In genomic region chr5:123089572-123089970, GRCh38 we compare ENCODE assay signal across 8 cellular contexts. TPM values are rescaled to one million over a fixed set of nuclear protein-coding genes. Genes with fewer than 3 reads are reported as not detected.
DNase-seq lines count a peak whose midpoint lies in the region; ATAC-seq and TF ChIP-seq lines count a peak whose summit lies in the region.

No MANE protein-coding gene starts in this region.

- intact Hi-C loops in PC-3 (cut with micrococcal nuclease) (no loop called here), psoas muscle (cut with DNase I) (loop anchor here in 1 of 2 donors (10.0 kb wide), 1 partner anchor 245 kb away; the partner anchor contains the start of gene SNX24)
- intact Hi-C loops in CD4-positive, alpha-beta T cell (cut with DNase I, micrococcal nuclease), result no loop called here

- no peaks in the 10 kb centered on the region for H3K9me3 ChIP-seq in PC-3 (ENCODE audit: low read length)
- no peaks in the 10 kb centered on the region for H3K9me3 ChIP-seq in psoas muscle
- H3K9me3 ChIP-seq in CD4-positive, alpha-beta T cell (ENCODE audit: control insufficient read depth, low read length), result no peaks in the 10 kb centered on the region

- POLR2A ChIA-PET in PC-3 (lab: Charles Lee; ENCODE audit: unreplicated experiment), result no interaction called here
- POLR2A ChIA-PET in RWPE1 (lab: Yijun Ruan, JAX; ENCODE audit: low non-redundant PET), result interaction anchor here (0.7 kb wide), 1 partner anchor 206 kb away, joined by 9 read pairs; no protein-coding TSS in a partner anchor
- POLR2A ChIA-PET in CD4-positive, alpha-beta T cell (lab: Charles Lee), result no interaction called here

- no peaks in the 10 kb centered on the region for H3K9me2 ChIP-seq in PC-3 (replicated peaks; ENCODE audit: low read length)

- H4K20me1 ChIP-seq in PC-3 (ENCODE audit: low read length), result no peaks in the 10 kb centered on the region

- H2AFZ ChIP-seq in PC-3 (ENCODE audit: low read length), result no peak overlapping the region

- no peaks in the 10 kb centered on the region for H3K9me3 Mint-ChIP-seq in CD4-positive, alpha-beta T cell

- H3K27me3 Mint-ChIP-seq in CD4-positive, alpha-beta T cell, result peaks cover 77% of the 10 kb centered on the region

- no TSS peak for BruUV-seq in PC-3 (replicated peaks; lab: Mats Ljungman, UMichigan)

- H3K36me3 Mint-ChIP-seq in CD4-positive, alpha-beta T cell (ENCODE audit: low read depth), result no peaks in the 10 kb centered on the region

- peak; percentile 38 for DNase-seq in EH (ENCODE audit: low read depth)
- no peak for DNase-seq in PC-3
- peak; percentile 29 for DNase-seq in glomerular visceral epithelial cell (ENCODE audit: extremely low spot score)
- peak; percentile 28 to 58 for DNase-seq in psoas muscle
- DNase-seq in KBM-7, result no peak
- no peak for DNase-seq in RWPE1 (ENCODE audit: low spot score)
- no peak for DNase-seq in superior temporal gyrus (ENCODE audit: extremely low spot score)
- no peak for DNase-seq in CD4-positive, alpha-beta T cell

- H3F3A ChIP-seq in PC-3 (ENCODE audit: low read length, unreplicated experiment), result no peaks in the 10 kb centered on the region

- TF ChIP-seq CTCF in PC-3 (conservative IDR thresholded peaks at IDR 0.05; ENCODE audit: low read depth, low read length), result no peak
- TF ChIP-seq CTCF in psoas muscle (IDR thresholded peaks at IDR 0.05), result no peak
- no peak for TF ChIP-seq CTCF in RWPE1 (conservative IDR thresholded peaks at IDR 0.05; ENCODE audit: low read depth)
- TF ChIP-seq CTCF in CD4-positive, alpha-beta T cell (IDR thresholded peaks at IDR 0.05), result no peak

- H3K4me2 ChIP-seq in PC-3 (ENCODE audit: low read length), result peak overlapping the region; percentile 22; the same call in 1 of the 2 replicates

- ATAC-seq in PC-3 (peak; percentile 27; the same call in 1 of the 2 replicates), psoas muscle (peak; percentile 41 to 63 (median 51))
- ATAC-seq in CD4-positive, alpha-beta T cell (ENCODE audit: poor library complexity), result no peak

- H3K4me1 Mint-ChIP-seq in CD4-positive, alpha-beta T cell (ENCODE audit: low read depth), result peaks cover 24% of the 10 kb centered on the region

- no peak overlapping the region for H3K27ac ChIP-seq in PC-3 (ENCODE audit: low read length)
- no peak overlapping the region for H3K27ac ChIP-seq in psoas muscle
- no peak overlapping the region for H3K27ac ChIP-seq in RWPE1
- H3K27ac ChIP-seq in CD4-positive, alpha-beta T cell (ENCODE audit: low read depth, low read length), result no peak overlapping the region

- H3K4me3 ChIP-seq in PC-3 (ENCODE audit: low read length), result no peak overlapping the region; the same call in 1 of the 2 replicates
- H3K4me3 ChIP-seq in psoas muscle, result peak overlapping the region; percentile 71

- H3K79me2 ChIP-seq in PC-3 (ENCODE audit: low read length), result no peaks in the 10 kb centered on the region

- in situ Hi-C loops in KBM-7 (cut with MboI; ENCODE audit: low pct_unique_long_range_greater_than_20kb, low sequenced_read_pairs), result no loop called here

- H3K27me3 ChIP-seq in PC-3 (ENCODE audit: low read length), result peaks cover 82% of the 10 kb centered on the region
- peaks cover 0 to 96% (median 52%) of the 10 kb centered on the region in 3 donors for H3K27me3 ChIP-seq in psoas muscle (ENCODE audit: insufficient read depth in 3 of 3, low read length in 2 of 3)
- H3K27me3 ChIP-seq in CD4-positive, alpha-beta T cell (ENCODE audit: control insufficient read depth, insufficient read depth, low read length), result peaks cover 89% of the 10 kb centered on the region

- H3K36me3 ChIP-seq in PC-3 (ENCODE audit: low read depth, low read length), result no peaks in the 10 kb centered on the region
- no peaks in the 10 kb centered on the region for H3K36me3 ChIP-seq in psoas muscle (ENCODE audit: insufficient read depth in 1 of 2, low read depth in 1 of 2)

- H3K9ac ChIP-seq in PC-3 (ENCODE audit: low read length), result no peak overlapping the region

- WGBS in psoas muscle, 3 donors, result 0 to 1% (median 0%) methylated on average over 17 to 41 of the region's 41 CpGs

- H3K4me1 ChIP-seq in PC-3 (ENCODE audit: insufficient read depth, low read length), result no peaks in the 10 kb centered on the region
- H3K4me1 ChIP-seq in psoas muscle, result peaks cover 15% of the 10 kb centered on the region

- CTCF ChIA-PET in PC-3 (lab: Charles Lee), result no interaction called here
- CTCF ChIA-PET in RWPE1 (lab: Yijun Ruan, JAX), result no interaction called here
- CTCF ChIA-PET in CD4-positive, alpha-beta T cell (lab: Charles Lee), result no interaction called here

- H3K27ac Mint-ChIP-seq in CD4-positive, alpha-beta T cell, result no peak overlapping the region

- H3K4me3 Mint-ChIP-seq in CD4-positive, alpha-beta T cell, result no peak overlapping the region

RNA-seq across cellular contexts. Expression of gene PRDM6, which starts 0.5 kb away (rescaled TPM):
- not detected in 2 replicates for total RNA-seq in PC-3 (2014; rRNA removed)
- total RNA-seq in psoas muscle, result under 1 TPM in 3 of 4 donors, not detected in 1; 0.06 to 0.83 (median 0.56) TPM
- polyA plus RNA-seq in psoas muscle, result under 1 TPM; 0.03 to 0.13 (median 0.09) TPM
- total RNA-seq in CD4-positive, alpha-beta T cell, result not detected

RNA-seq across cellular contexts. Expression of gene PPIC, which starts 53.0 kb away (rescaled TPM):
- total RNA-seq in PC-3 (2014; rRNA removed), result 8.8 and 14.6 TPM in 2 replicates
- total RNA-seq in psoas muscle, result 10 to 100 TPM; 13.7 to 27.4 (median 16.5) TPM
- 10 to 100 TPM; 23.7 to 36.5 (median 25.0) TPM for polyA plus RNA-seq in psoas muscle
- total RNA-seq in CD4-positive, alpha-beta T cell, result not detected

Comparison
In these comparisons a context has a peak if more than half of its experiments do, and no peak if none do; other contexts are left out.
1. DNase-seq: peak in EH (single experiment), glomerular visceral epithelial cell (single experiment) and psoas muscle (2 of 2); none in PC-3 (single experiment), KBM-7 (single experiment), RWPE1 (single experiment), superior temporal gyrus (single experiment) and CD4-positive, alpha-beta T cell (0 of 10).